In genomic region chr10:122267849-122268737, GRCh38 we compare ENCODE assay signal across 1 cellular context.
TF ChIP-seq lines count a peak whose summit lies in the region.

No MANE protein-coding gene starts in this region.

TF ChIP-seq in HepG2, 621 proteins besides CTCF, POLR2A, EP300 and RAD21 (continued from another document and continues in another):
- TF ChIP-seq ZBTB44 (CRISPR knock-in tag; IDR thresholded peaks at IDR 0.05) (no peak), BORCS8-MEF2B (CRISPR knock-in tag; IDR thresholded peaks at IDR 0.05) (no peak), RBM39 (IDR thresholded peaks at IDR 0.05; ENCODE audit: low read depth, low read length, poor library complexity, severe bottlenecking) (no peak), FOXM1 (CRISPR knock-in tag; IDR thresholded peaks at IDR 0.05) (no peak), ZNF556 (CRISPR knock-in tag; IDR thresholded peaks at IDR 0.05; ENCODE audit: borderline replicate concordance) (no peak; the same call in 1 of the 2 replicates), ZNF737 (CRISPR knock-in tag; IDR thresholded peaks at IDR 0.05; ENCODE audit: borderline replicate concordance) (no peak), PAWR (CRISPR knock-in tag; IDR thresholded peaks at IDR 0.05; ENCODE audit: borderline replicate concordance) (no peak), TAF1 (CRISPR knock-in tag; IDR thresholded peaks at IDR 0.05) (no peak), JUND (CRISPR knock-in tag; IDR thresholded peaks at IDR 0.05) (0 out of 2 replicates have a peak, but pooled peaks have one; percentile 36), REXO4 (CRISPR knock-in tag; IDR thresholded peaks at IDR 0.05; ENCODE audit: borderline replicate concordance) (no peak), CERS6 (CRISPR knock-in tag; IDR thresholded peaks at IDR 0.05) (no peak), ZNF253 (CRISPR knock-in tag; IDR thresholded peaks at IDR 0.05; ENCODE audit: borderline replicate concordance) (no peak), ZMYM2 (CRISPR knock-in tag; IDR thresholded peaks at IDR 0.05) (no peak), ZNF761 (CRISPR knock-in tag; conservative IDR thresholded peaks at IDR 0.05) (no peak), NFRKB (IDR thresholded peaks at IDR 0.05) (no peak), ZNF317 (CRISPR knock-in tag; IDR thresholded peaks at IDR 0.05) (peak; percentile 69; the same call in 1 of the 2 replicates), ZNF333 (CRISPR knock-in tag; IDR thresholded peaks at IDR 0.05; ENCODE audit: borderline replicate concordance) (no peak), ZNF512B (CRISPR knock-in tag; IDR thresholded peaks at IDR 0.05; ENCODE audit: borderline replicate concordance) (no peak), KAT8 (CRISPR knock-in tag; IDR thresholded peaks at IDR 0.05) (no peak), ATAD3A (CRISPR knock-in tag; IDR thresholded peaks at IDR 0.05) (no peak), ZNF878 (CRISPR knock-in tag; IDR thresholded peaks at IDR 0.05) (no peak), SRSF1 (optimal IDR thresholded peaks at IDR 0.05; ENCODE audit: low read depth, low read length) (no peak), NR2F6 (IDR thresholded peaks at IDR 0.05) (no peak; the same call in none of the 2 replicates), NR2F6 (CRISPR knock-in tag; IDR thresholded peaks at IDR 0.05) (0 out of 2 replicates have a peak, but pooled peaks have one; percentile 18), ZNF781 (CRISPR knock-in tag; IDR thresholded peaks at IDR 0.05; ENCODE audit: borderline replicate concordance, not compliant biosample characterization) (no peak), ZNF687 (CRISPR knock-in tag; IDR thresholded peaks at IDR 0.05) (peak; percentile 76), KDM2A (CRISPR knock-in tag; IDR thresholded peaks at IDR 0.05; ENCODE audit: borderline replicate concordance, low read depth) (0 out of 2 replicates have a peak, but pooled peaks have one; percentile 44), DBP (CRISPR knock-in tag; IDR thresholded peaks at IDR 0.05; ENCODE audit: not compliant biosample characterization) (no peak), RXRA (CRISPR knock-in tag; IDR thresholded peaks at IDR 0.05) (0 out of 2 replicates have a peak, but pooled peaks have one; percentile 30), BRCA1 (CRISPR knock-in tag; IDR thresholded peaks at IDR 0.05) (no peak), TMF1 (CRISPR knock-in tag; IDR thresholded peaks at IDR 0.05; ENCODE audit: low read depth) (no peak), ZNF232 (CRISPR knock-in tag; IDR thresholded peaks at IDR 0.05; ENCODE audit: borderline replicate concordance) (no peak), SP5 (CRISPR knock-in tag; IDR thresholded peaks at IDR 0.05; ENCODE audit: borderline replicate concordance, low read depth) (no peak), ZNF264 (CRISPR knock-in tag; IDR thresholded peaks at IDR 0.05) (0 out of 2 replicates have a peak, but pooled peaks have one; percentile 43), ZBTB38 (CRISPR knock-in tag; IDR thresholded peaks at IDR 0.05) (no peak), ZMAT5 (CRISPR knock-in tag; IDR thresholded peaks at IDR 0.05; ENCODE audit: borderline replicate concordance, low read depth) (no peak), CC2D1A (CRISPR knock-in tag; IDR thresholded peaks at IDR 0.05) (0 out of 2 replicates have a peak, but pooled peaks have one; percentile 43), MZF1 (CRISPR knock-in tag; IDR thresholded peaks at IDR 0.05; ENCODE audit: borderline replicate concordance) (no peak), ZNF569 (CRISPR knock-in tag; IDR thresholded peaks at IDR 0.05; ENCODE audit: borderline replicate concordance) (no peak), POLR2G (IDR thresholded peaks at IDR 0.05; ENCODE audit: low read depth, low read length) (no peak), SKI (IDR thresholded peaks at IDR 0.05; ENCODE audit: partially characterized antibody) (no peak), NR2C2 (CRISPR knock-in tag; IDR thresholded peaks at IDR 0.05; ENCODE audit: borderline replicate concordance) (no peak), ZSCAN5A (CRISPR knock-in tag; IDR thresholded peaks at IDR 0.05; ENCODE audit: borderline replicate concordance) (no peak), ZNF800 (CRISPR knock-in tag; IDR thresholded peaks at IDR 0.05) (no peak), HOMEZ (CRISPR knock-in tag; IDR thresholded peaks at IDR 0.05; ENCODE audit: low read depth) (no peak), ZNF337 (CRISPR knock-in tag; IDR thresholded peaks at IDR 0.05; ENCODE audit: borderline replicate concordance, low read depth) (0 out of 2 replicates have a peak, but pooled peaks have one; percentile 82), HNF1B (CRISPR knock-in tag; IDR thresholded peaks at IDR 0.05) (0 out of 2 replicates have a peak, but pooled peaks have one; percentile 44), ESRRA (CRISPR knock-in tag; IDR thresholded peaks at IDR 0.05; ENCODE audit: low read depth) (peak; percentile 28; the same call in 1 of the 2 replicates), LCORL (IDR thresholded peaks at IDR 0.05) (no peak), LCORL (CRISPR knock-in tag; IDR thresholded peaks at IDR 0.05) (no peak), ZFY (CRISPR knock-in tag; IDR thresholded peaks at IDR 0.05) (peak; percentile 55), ZSCAN21 (CRISPR knock-in tag; IDR thresholded peaks at IDR 0.05; ENCODE audit: borderline replicate concordance) (no peak)
